ENCODE assay signal across 30 cellular contexts in genomic region chr7:67825356-67825755, GRCh38.
"Had no signal": no experiment of that assay in that cellular context is flagged by ENCODE, and none has a peak within 500 bp of the region (broad histone marks: within the 10 kb centered on the region; RNA-seq: fewer than 3 reads in every experiment).

No MANE protein-coding gene starts in this region.

- H3K27me3 ChIP-seq: ascending aorta, breast epithelium, cardiac muscle cell, esophagus muscularis mucosa, gastrocnemius medialis had no signal

- H3K4me3 ChIP-seq: ascending aorta, breast epithelium, cardiac muscle cell, esophagus muscularis mucosa, gastrocnemius medialis, heart left ventricle had no signal

- H3K4me1 ChIP-seq: ascending aorta, breast epithelium, gastrocnemius medialis, heart left ventricle had no signal

- H3K36me3 ChIP-seq: ascending aorta, breast epithelium, cardiac muscle cell, esophagus muscularis mucosa, gastrocnemius medialis, heart left ventricle had no signal

- DNase-seq: activated CD4-positive, alpha-beta memory T cell treated with anti-CD3 and anti-CD28 coated beads, Interleukin-2, amount 10 ng/mL, durations not matched to agents 7 days and 5 days; activated CD4-positive, alpha-beta T cell treated with anti-CD3 and anti-CD28 coated beads for 1 hour; activated CD4-positive, alpha-beta T cell treated with anti-CD3 and anti-CD28 coated beads for 4 hours; activated CD4-positive, alpha-beta T cell treated with anti-CD3 and anti-CD28 coated beads, Interleukin-2, amount 10 ng/mL, durations not matched to agents 7 days and 5 days; activated CD4-positive, alpha-beta T cell treated with anti-CD3 and anti-CD28 coated beads, Interleukin-2, amount 50 U/mL, for 4 hours; activated CD8-positive, alpha-beta memory T cell treated with anti-CD3 and anti-CD28 coated beads, Interleukin-2, amount 50 U/mL, for 48 hours; activated gamma-delta T cell; activated naive CD4-positive, alpha-beta T cell; activated naive CD4-positive, alpha-beta T cell treated with anti-CD3 and anti-CD28 coated beads, Interleukin-2, amount 10 ng/mL, durations not matched to agents 7 days and 5 days; activated naive CD8-positive, alpha-beta T cell treated with anti-CD3 and anti-CD28 coated beads, Interleukin-2, amount 10 ng/mL, durations not matched to agents 7 days and 5 days; activated T-cell treated with anti-CD3 and anti-CD28 coated beads for 4 hours; activated T-cell treated with anti-CD3 and anti-CD28 coated beads, Interleukin-2, amount 50 U/mL, for 24 hours; activated T-cell treated with anti-CD3 and anti-CD28 coated beads, Interleukin-2, amount 50 U/mL, for 72 hours; central memory CD4-positive, alpha-beta T cell; cortex of kidney; dermis blood vessel endothelial cell; effector CD4-positive, alpha-beta T cell; effector memory CD8-positive, alpha-beta T cell; erythroblast; foreskin keratinocyte; gastrocnemius medialis; glutamatergic neuron; heart left ventricle; T-helper 2 cell had no signal

- H3K9me3 ChIP-seq: ascending aorta, breast epithelium, esophagus muscularis mucosa, gastrocnemius medialis had no signal

- ATAC-seq: activated naive CD4-positive, alpha-beta T cell treated with anti-CD3 and anti-CD28 coated beads, Interleukin-2, amount 50 U/mL, for 72 hours; activated T-cell treated with anti-CD3 and anti-CD28 coated beads, Interleukin-2, amount 50 U/mL, for 72 hours; effector memory CD8-positive, alpha-beta T cell; foreskin keratinocyte; gastrocnemius medialis; heart left ventricle; WTC11 had no signal

- H3K27ac ChIP-seq: ascending aorta, breast epithelium, cardiac muscle cell, esophagus muscularis mucosa, foreskin keratinocyte, gastrocnemius medialis, heart left ventricle had no signal
